Comparison of ENCODE assay signal across 30 cellular contexts in genomic region chr10:43040482-43041256, GRCh38. TPM values are rescaled to one million over a fixed set of nuclear protein-coding genes. Genes with fewer than 3 reads are reported as not detected.
DNase-seq lines count a peak whose midpoint lies in the region; ATAC-seq, FAIRE-seq and TF ChIP-seq lines count a peak whose summit lies in the region.
"Had no signal": no experiment of that assay in that cellular context is flagged by ENCODE, and none has a peak within 500 bp of the region (broad histone marks: within the 10 kb centered on the region; RNA-seq: fewer than 3 reads in every experiment).

No MANE protein-coding gene starts in this region.

- H3K79me1 ChIP-seq in H9 (ENCODE audit: insufficient read depth, low read depth, low read length, poor library complexity, severe bottlenecking), result no peaks in the 10 kb centered on the region

- no CpG with 5 or more reads among the region's 6 CpGs for WGBS in H9 (ENCODE audit: extremely low coverage, insufficient read length, low lambda C conversion rate)

- H3K4me2 ChIP-seq in BLaER1, result peak overlapping the region; percentile 97
- no peak overlapping the region for H3K4me2 ChIP-seq in H9 (ENCODE audit: insufficient read depth, insufficient read length, low read length)
- H3K4me2 ChIP-seq: neural progenitor cell had no signal

- no peaks in the 10 kb centered on the region for H3K36me3 Mint-ChIP-seq in H9 (ENCODE audit: insufficient read depth in 1 of 3, low read depth in 3 of 3)
- no peaks in the 10 kb centered on the region for H3K36me3 Mint-ChIP-seq in MCF 10A (ENCODE audit: insufficient read depth, unreplicated experiment)
- H3K36me3 Mint-ChIP-seq: neural progenitor cell had no signal

- no peak overlapping the region for H4K5ac ChIP-seq in H9 (ENCODE audit: insufficient read length, low read depth, low read length)

- TF ChIP-seq CTCF in H9 (conservative IDR thresholded peaks at IDR 0.05), result no peak
- no peak for TF ChIP-seq CTCF in kidney (IDR thresholded peaks at IDR 0.05; ENCODE audit: borderline replicate concordance, extremely low read depth, insufficient read depth)
- TF ChIP-seq CTCF in MCF 10A (IDR thresholded peaks at IDR 0.05; ENCODE audit: unreplicated experiment), result no peak

- no peak overlapping the region for H3K23ac ChIP-seq in H9 (ENCODE audit: insufficient read length, low read depth, low read length)

- POLR2A ChIA-PET in MCF 10A (lab: Yijun Ruan, JAX), result no interaction called here

- no peak overlapping the region for H4K8ac ChIP-seq in H9 (replicated peaks; ENCODE audit: insufficient read length, low read depth, low read length)

- ATAC-seq in sciatic nerve (no peak), GM19463 (IDR thresholded peaks at IDR 0.05; ENCODE audit: unreplicated experiment) (no peak)
- ATAC-seq: heart right ventricle, right cardiac atrium had no signal

- no peak overlapping the region for H2BK5ac ChIP-seq in H9 (ENCODE audit: insufficient read length, low read length)

- no peak overlapping the region for H2BK20ac ChIP-seq in H9 (ENCODE audit: low read depth, low read length, poor library complexity, severe bottlenecking)

- H3K4me3 ChIP-seq in BLaER1 (peak overlapping the region; percentile 20; the same call in 1 of the 2 replicates), kidney (ENCODE audit: low read length in 2 of 2) (no peak overlapping the region)
- H3K4me3 ChIP-seq: heart right ventricle, neural progenitor cell, spleen, thoracic aorta had no signal

- H3K36me3 ChIP-seq in BLaER1, result no peaks in the 10 kb centered on the region
- no peaks in the 10 kb centered on the region for H3K36me3 ChIP-seq in kidney (ENCODE audit: control insufficient read depth in 1 of 2, insufficient read depth in 2 of 2, low read length in 2 of 2)
- H3K36me3 ChIP-seq: heart right ventricle, neural progenitor cell, spleen, thoracic aorta had no signal

- no peak overlapping the region for H3K56ac ChIP-seq in H9 (ENCODE audit: insufficient read length, low read depth, low read length)

- DNase-seq in H9 (no peak), kidney (peak; percentile 39), sciatic nerve (ENCODE audit: low spot score) (peak; percentile 38), MCF 10A (ENCODE audit: unreplicated experiment) (no peak), NCI-H446 treated with DMSO at 0.1 percent for 48 hours (lab: John Stamatoyannopoulos, UW) (no peak)
- DNase-seq: activated CD4-positive, alpha-beta T cell treated with anti-CD3 and anti-CD28 coated beads for 4 hours; central memory CD4-positive, alpha-beta T cell; COR-L47; DMS53; foreskin melanocyte; HCEC 1CT; heart right ventricle; mesendoderm; MV-4-11; NCI-H1436 treated with DMSO at 0.1 percent for 48 hours; NCI-H345; SHP77 treated with DMSO at 0.1 percent for 48 hours; stimulated activated CD8-positive, alpha-beta memory T cell treated with anti-CD3 and anti-CD28 coated beads, Interleukin-4, amount 100 ng/mL, for 48 hours; T-helper 9 cell had no signal

- no peak overlapping the region for H3K18ac ChIP-seq in H9 (ENCODE audit: insufficient read length, low read depth, low read length)

- no peak overlapping the region for H2AFZ ChIP-seq in H9 (ENCODE audit: low read length)
- H2AFZ ChIP-seq: neural progenitor cell had no signal

- no peaks in the 10 kb centered on the region for H3K79me2 ChIP-seq in H9 (ENCODE audit: insufficient read depth, low read length)

- H3K4me1 Mint-ChIP-seq in H9, result peaks cover 16% of the 10 kb centered on the region in 2 experiments
- H3K4me1 Mint-ChIP-seq in MCF 10A (ENCODE audit: insufficient read depth, unreplicated experiment), result no peaks in the 10 kb centered on the region

- FAIRE-seq in kidney (lab: Jason Lieb, UNC), result no peak
- FAIRE-seq: endometrium, GM12892 had no signal

- H3K9ac ChIP-seq in BLaER1 (peak overlapping the region; percentile 70; the same call in 1 of the 2 replicates), H9 (ENCODE audit: extremely low read depth, insufficient read length, low read length) (no peak overlapping the region), kidney (ENCODE audit: low read length in 2 of 2) (no peak overlapping the region)
- H3K9ac ChIP-seq: neural progenitor cell had no signal

- H2BK12ac ChIP-seq in H9 (ENCODE audit: insufficient read length, low read depth, low read length), result no peak overlapping the region

- H3K4me1 ChIP-seq in BLaER1 (peaks cover 98% of the 10 kb centered on the region), H9 (ENCODE audit: insufficient read depth, low read length) (no peaks in the 10 kb centered on the region), kidney (ENCODE audit: control insufficient read depth in 1 of 2, insufficient read depth in 1 of 2, low read depth in 1 of 2, low read length in 2 of 2) (no peaks in the 10 kb centered on the region)

- intact Hi-C loops in kidney (cut with DNase I), result no loop called here
- intact Hi-C loops in sciatic nerve (cut with DNase I), result no loop called here
- intact Hi-C loops in MCF 10A (cut with micrococcal nuclease), result no loop called here

- no peak overlapping the region for H4K91ac ChIP-seq in H9 (ENCODE audit: insufficient read length, low read depth, low read length)

- H3K27ac Mint-ChIP-seq in H9, result peak overlapping the region in 2 of 3 experiments; percentile 39 to 87; a peak in 1 of 7 replicates
- H3K27ac Mint-ChIP-seq in MCF 10A (ENCODE audit: low read depth, unreplicated experiment), result no peak overlapping the region
- H3K27ac Mint-ChIP-seq: stimulated activated naive CD8-positive, alpha-beta T cell treated with anti-CD3 and anti-CD28 coated beads, Interleukin-15, Interleukin-2, amounts not matched to agents 100 ng/mL and 50 ng/mL, for 24 hours had no signal

- H3K27me3 ChIP-seq in BLaER1 (no peaks in the 10 kb centered on the region), H9 (ENCODE audit: insufficient read depth, low read length) (no peaks in the 10 kb centered on the region)
- H3K27me3 ChIP-seq: heart right ventricle, neural progenitor cell, spleen had no signal

- BruUV-seq in MCF 10A (replicated peaks; lab: Mats Ljungman, UMichigan), result no TSS peak

- H3K9me3 Mint-ChIP-seq in H9, result no peaks in the 10 kb centered on the region; a peak in 1 of 5 replicates
- H3K9me3 Mint-ChIP-seq in MCF 10A (ENCODE audit: unreplicated experiment), result peaks cover 9% of the 10 kb centered on the region
- H3K9me3 Mint-ChIP-seq: neural progenitor cell; stimulated activated naive CD8-positive, alpha-beta T cell treated with anti-CD3 and anti-CD28 coated beads, Interleukin-15, Interleukin-2, amounts not matched to agents 100 ng/mL and 50 ng/mL, for 24 hours had no signal

- H2BK120ac ChIP-seq in H9 (ENCODE audit: low read depth, low read length, poor library complexity, severe bottlenecking), result no peak overlapping the region

- H3K27me3 Mint-ChIP-seq in H9 (ENCODE audit: low read depth) (peaks cover 2% of the 10 kb centered on the region; the same call in 1 of the 2 replicates), MCF 10A (ENCODE audit: insufficient read depth, unreplicated experiment) (no peaks in the 10 kb centered on the region)
- H3K27me3 Mint-ChIP-seq: stimulated activated naive CD8-positive, alpha-beta T cell treated with anti-CD3 and anti-CD28 coated beads, Interleukin-15, Interleukin-2, amounts not matched to agents 100 ng/mL and 50 ng/mL, for 24 hours had no signal

- no peak overlapping the region for H3T11ph ChIP-seq in H9 (ENCODE audit: low read length)

- no peak overlapping the region for H2BK15ac ChIP-seq in H9 (ENCODE audit: low read depth, low read length)

- no peak overlapping the region; the same call in 1 of the 2 replicates for H3K14ac ChIP-seq in H9 (ENCODE audit: insufficient read depth, low read length)

- H4K20me1 ChIP-seq in BLaER1 (no peaks in the 10 kb centered on the region), H9 (ENCODE audit: control insufficient read depth, insufficient read depth, insufficient read length) (no peaks in the 10 kb centered on the region)

- peak overlapping the region; percentile 87 for H3K27ac ChIP-seq in BLaER1
- no peak overlapping the region for H3K27ac ChIP-seq in H9 (ENCODE audit: insufficient read length, low read depth, low read length)
- no peak overlapping the region for H3K27ac ChIP-seq in kidney (ENCODE audit: low read depth in 2 of 2, low read length in 2 of 2)
- H3K27ac ChIP-seq: C4-2B, heart right ventricle, neural progenitor cell, spleen, thoracic aorta had no signal

- CTCF ChIA-PET in MCF 10A (lab: Yijun Ruan, JAX), result interaction anchor here (0.6 to 0.9 kb wide), 3 partner anchors 19 to 89 kb away, joined by 3 read pairs; no protein-coding TSS in a partner anchor

- no peak overlapping the region for H3K4ac ChIP-seq in H9 (ENCODE audit: low read depth, low read length)

- H3K9me3 ChIP-seq in BLaER1, result no peaks in the 10 kb centered on the region
- no peaks in the 10 kb centered on the region for H3K9me3 ChIP-seq in H9 (ENCODE audit: control insufficient read depth, low read depth, low read length)
- no peaks in the 10 kb centered on the region for H3K9me3 ChIP-seq in kidney (ENCODE audit: control insufficient read depth in 1 of 2, low read length in 2 of 2)
- H3K9me3 ChIP-seq: heart right ventricle, spleen, thoracic aorta had no signal

- no peak overlapping the region for H3K4me3 Mint-ChIP-seq in H9
- no peak overlapping the region for H3K4me3 Mint-ChIP-seq in MCF 10A (ENCODE audit: unreplicated experiment)
- H3K4me3 Mint-ChIP-seq: neural progenitor cell; stimulated activated naive CD8-positive, alpha-beta T cell treated with anti-CD3 and anti-CD28 coated beads, Interleukin-15, Interleukin-2, amounts not matched to agents 100 ng/mL and 50 ng/mL, for 24 hours had no signal

- H3K23me2 ChIP-seq in H9 (ENCODE audit: insufficient read length, low read depth, low read length, poor library complexity, severe bottlenecking), result no peaks in the 10 kb centered on the region

- no peak overlapping the region for H2AK5ac ChIP-seq in H9 (ENCODE audit: insufficient read length, low read length)

RNA-seq across cellular contexts. Expression of gene RET, which starts 36.2 kb away (rescaled TPM):
- total RNA-seq in H9 (2021) (11.2 and 12.2 TPM in 2 replicates), kidney (3.1 TPM), sciatic nerve (0.80 TPM), MCF 10A (2022) (not detected in 2 replicates)
- 1.1 TPM for polyA plus RNA-seq in kidney (ENCODE audit: insufficient read depth, low read depth, low replicate concordance)
- total RNA-seq: LHCN-M2 had no signal

Comparison
In these comparisons a context has a peak if more than half of its experiments do, and no peak if none do; other contexts are left out.
1. DNase-seq: peak in kidney (single experiment) and sciatic nerve (single experiment); none in H9 (single experiment), MCF 10A (single experiment) and NCI-H446 treated with DMSO at 0.1 percent for 48 hours (single experiment).